In genomic region chr19:37933965-37934364, GRCh38 we compare ENCODE assay signal across 10 cellular contexts. TPM values are rescaled to one million over a fixed set of nuclear protein-coding genes. Genes with fewer than 3 reads are reported as not detected.
A peak's percentile ranks its signal among the peaks of the same experiment; 100 is the strongest.
DNase-seq lines count a peak whose midpoint lies in the region; ATAC-seq and TF ChIP-seq lines count a peak whose summit lies in the region.
"Had no signal": no experiment of that assay in that cellular context is flagged by ENCODE, and none has a peak within 500 bp of the region (broad histone marks: within the 10 kb centered on the region; RNA-seq: fewer than 3 reads in every experiment).

No MANE protein-coding gene starts in this region.

- BruUV-seq in Panc1 (replicated peaks; lab: Mats Ljungman, UMichigan) = no TSS peak

- TF ChIP-seq CTCF in H9 (conservative IDR thresholded peaks at IDR 0.05) (no peak), Panc1 (IDR thresholded peaks at IDR 0.05) (no peak), osteocyte (IDR thresholded peaks at IDR 0.05) (no peak)

- H3K4me2 ChIP-seq in H9 (ENCODE audit: insufficient read depth, insufficient read length, low read length) = peak overlapping the region; percentile 50

- no peak overlapping the region for H2AFZ ChIP-seq in H9 (ENCODE audit: low read length)

- no CpG with 5 or more reads among the region's 9 CpGs for WGBS in H9 (ENCODE audit: extremely low coverage, insufficient read length, low lambda C conversion rate)

- H3K79me1 ChIP-seq in H9 (ENCODE audit: insufficient read depth, low read depth, low read length, poor library complexity, severe bottlenecking) = peaks cover 9% of the 10 kb centered on the region

- H4K8ac ChIP-seq in H9 (replicated peaks; ENCODE audit: insufficient read length, low read depth, low read length) = no peak overlapping the region

- peak overlapping the region in 2 of 3 experiments; percentile 31 to 62; a peak in 1 of 7 replicates for H3K27ac Mint-ChIP-seq in H9
- H3K27ac Mint-ChIP-seq in osteocyte (ENCODE audit: unreplicated experiment) = peak overlapping the region; percentile 54

- peaks cover 6% of the 10 kb centered on the region for H3K9me3 ChIP-seq in H9 (ENCODE audit: control insufficient read depth, low read depth, low read length)
- H3K9me3 ChIP-seq in Panc1 (ENCODE audit: control insufficient read depth, insufficient read depth, low read depth, low read length) = peaks cover 24% of the 10 kb centered on the region; the same call in 1 of the 2 replicates

- in situ Hi-C loops in Panc1 (cut with HindIII; ENCODE audit: low pct_unique_long_range_greater_than_20kb, low sequenced_read_pairs) = no loop called here

- no peak overlapping the region for H2AK5ac ChIP-seq in H9 (ENCODE audit: insufficient read length, low read length)

- H2BK20ac ChIP-seq in H9 (ENCODE audit: low read depth, low read length, poor library complexity, severe bottlenecking) = no peak overlapping the region

- no peak overlapping the region for H4K5ac ChIP-seq in H9 (ENCODE audit: insufficient read length, low read depth, low read length)

- peaks cover 41 to 46% of the 10 kb centered on the region in 2 experiments for H3K4me1 Mint-ChIP-seq in H9
- peaks cover 43% of the 10 kb centered on the region for H3K4me1 Mint-ChIP-seq in osteocyte (ENCODE audit: unreplicated experiment)

- H3K56ac ChIP-seq in H9 (ENCODE audit: insufficient read length, low read depth, low read length) = no peak overlapping the region

- H3K4me1 ChIP-seq in H9 (ENCODE audit: insufficient read depth, low read length) (peaks cover 10% of the 10 kb centered on the region), Panc1 (ENCODE audit: control insufficient read depth, insufficient read depth, low read length) (peaks cover 30% of the 10 kb centered on the region)

- no peak for ATAC-seq in Panc1
- no peak for ATAC-seq in GM18868 (IDR thresholded peaks at IDR 0.05; ENCODE audit: unreplicated experiment)

- no peak overlapping the region; the same call in 1 of the 2 replicates for H3K14ac ChIP-seq in H9 (ENCODE audit: insufficient read depth, low read length)

- DNase-seq in H9 (no peak), Panc1 (ENCODE audit: low read depth, low spot score) (no peak), fibroblast of the conjunctiva (ENCODE audit: low read depth) (peak; percentile 21), osteocyte (ENCODE audit: extremely low spot score, unreplicated experiment) (no peak), AG20443 (ENCODE audit: low spot score) (no peak), NCI-H2029 (lab: John Stamatoyannopoulos, UW) (no peak)
- DNase-seq in activated CD8-positive, alpha-beta memory T cell treated with anti-CD3 and anti-CD28 coated beads, Interleukin-2, amount 50 U/mL, for 4 hours = no peak
- DNase-seq: activated CD4-positive, alpha-beta T cell treated with anti-CD3 and anti-CD28 coated beads, Interleukin-2, amount 50 U/mL, for 1 hour had no signal

- no peak overlapping the region for H4K91ac ChIP-seq in H9 (ENCODE audit: insufficient read length, low read depth, low read length)

- H2BK15ac ChIP-seq in H9 (ENCODE audit: low read depth, low read length) = no peak overlapping the region

- H3K9me3 Mint-ChIP-seq in H9 (peaks cover 24 to 25% of the 10 kb centered on the region in 2 experiments), osteocyte (ENCODE audit: unreplicated experiment) (no peaks in the 10 kb centered on the region)

- no peaks in the 10 kb centered on the region for H4K20me1 ChIP-seq in H9 (ENCODE audit: control insufficient read depth, insufficient read depth, insufficient read length)

- H2BK120ac ChIP-seq in H9 (ENCODE audit: low read depth, low read length, poor library complexity, severe bottlenecking) = no peak overlapping the region

- H3T11ph ChIP-seq in H9 (ENCODE audit: low read length) = no peak overlapping the region

- no peaks in the 10 kb centered on the region for H3K36me3 ChIP-seq in Panc1 (ENCODE audit: control insufficient read depth, insufficient read depth, low read length)

- H3K4me3 Mint-ChIP-seq in H9 (no peak overlapping the region), osteocyte (ENCODE audit: unreplicated experiment) (no peak overlapping the region)

- peaks cover 6% of the 10 kb centered on the region; the same call in 1 of the 2 replicates for H3K79me2 ChIP-seq in H9 (ENCODE audit: insufficient read depth, low read length)

- H3K27me3 Mint-ChIP-seq in H9 (ENCODE audit: low read depth) (no peaks in the 10 kb centered on the region), osteocyte (ENCODE audit: unreplicated experiment) (no peaks in the 10 kb centered on the region)

- no peak overlapping the region for H3K4ac ChIP-seq in H9 (ENCODE audit: low read depth, low read length)

- intact Hi-C loops in Panc1 (cut with micrococcal nuclease; ENCODE audit: unreplicated experiment) = no loop called here

- no peak overlapping the region for H3K23ac ChIP-seq in H9 (ENCODE audit: insufficient read length, low read depth, low read length)

- H2BK5ac ChIP-seq in H9 (ENCODE audit: insufficient read length, low read length) = no peak overlapping the region

- no peak overlapping the region for H3K18ac ChIP-seq in H9 (ENCODE audit: insufficient read length, low read depth, low read length)

- peaks cover 5% of the 10 kb centered on the region for H3K23me2 ChIP-seq in H9 (ENCODE audit: insufficient read length, low read depth, low read length, poor library complexity, severe bottlenecking)

- CTCF ChIA-PET in Panc1 (lab: Charles Lee) = no interaction called here

- H3K36me3 Mint-ChIP-seq in H9 (ENCODE audit: insufficient read depth in 1 of 3, low read depth in 3 of 3) (peaks cover 35 to 46% (median 36%) of the 10 kb centered on the region in 3 experiments), osteocyte (ENCODE audit: unreplicated experiment) (peaks cover 2% of the 10 kb centered on the region)

- H3K4me3 ChIP-seq in Panc1 (ENCODE audit: low read depth in 2 of 2, low read length in 2 of 2) = no peak overlapping the region; a peak in 1 of 4 replicates

- POLR2A ChIA-PET in Panc1 (lab: Charles Lee) = interaction anchor here (0.9 kb wide), 1 partner anchor 125 kb away, joined by 17 read pairs; no protein-coding TSS in a partner anchor

- H3K9ac ChIP-seq in H9 (ENCODE audit: extremely low read depth, insufficient read length, low read length) = no peak overlapping the region

- H3K27ac ChIP-seq in H9 (ENCODE audit: insufficient read length, low read depth, low read length) (no peak overlapping the region), Panc1 (ENCODE audit: low read length) (peak overlapping the region; percentile 40; the same call in 1 of the 2 replicates)

- H2BK12ac ChIP-seq in H9 (ENCODE audit: insufficient read length, low read depth, low read length) = no peak overlapping the region

- H3K27me3 ChIP-seq in H9 (ENCODE audit: insufficient read depth, low read length) (no peaks in the 10 kb centered on the region), Panc1 (ENCODE audit: control insufficient read depth, insufficient read depth, low read length) (no peaks in the 10 kb centered on the region)

RNA-seq across cellular contexts. Expression of gene SIPA1L3, which starts 27.0 kb away (rescaled TPM):
- total RNA-seq in H9 (2021) (40.1 and 41.9 TPM in 2 replicates), Panc1 (2021; ENCODE audit: unreplicated experiment) (66.3 TPM), osteocyte (27.1 and 33.8 TPM in 2 replicates)
- 49.7 TPM for polyA plus RNA-seq in Panc1 (2012; ENCODE audit: insufficient read length)

RNA-seq across cellular contexts. Expression of gene WDR87, which starts 27.6 kb away (rescaled TPM):
- total RNA-seq in H9 (2021) (not detected in 2 replicates), Panc1 (2021; ENCODE audit: unreplicated experiment) (not detected), osteocyte (not detected in 2 replicates)
- not detected for polyA plus RNA-seq in Panc1 (2012; ENCODE audit: insufficient read length)
- total RNA-seq: left colon had no signal
